In genomic region chr17:46144246-46144645, GRCh38 we compare ENCODE assay signal across 13 cellular contexts. TPM values are rescaled to one million over a fixed set of nuclear protein-coding genes. Genes with fewer than 3 reads are reported as not detected.
A peak's percentile ranks its signal among the peaks of the same experiment; 100 is the strongest.
DNase-seq lines count a peak whose midpoint lies in the region; ATAC-seq and TF ChIP-seq lines count a peak whose summit lies in the region.
"Had no signal": no experiment of that assay in that cellular context is flagged by ENCODE, and none has a peak within 500 bp of the region (broad histone marks: within the 10 kb centered on the region; RNA-seq: fewer than 3 reads in every experiment).

No MANE protein-coding gene starts in this region.

- H3K4me2 ChIP-seq in SU-DHL-6 (ENCODE audit: low read depth, low read length, poor library complexity, severe bottlenecking), result peak overlapping the region; percentile 52

- no peak overlapping the region for H2AFZ ChIP-seq in SU-DHL-6 (ENCODE audit: low read depth, low read length, severe bottlenecking)

- peak overlapping the region; percentile 1; the same call in 1 of the 2 replicates for H3K9ac ChIP-seq in SU-DHL-6 (ENCODE audit: low read length)
- peak overlapping the region; percentile 21 for H3K9ac ChIP-seq in iPS-18a (ENCODE audit: low read length)

- H3K36me3 ChIP-seq in A673 (ENCODE audit: insufficient read depth, low read length, poor library complexity, severe bottlenecking) (no peaks in the 10 kb centered on the region), SU-DHL-6 (ENCODE audit: low read length) (no peaks in the 10 kb centered on the region), iPS-18a (ENCODE audit: control insufficient read depth, low read depth, low read length) (no peaks in the 10 kb centered on the region), body of pancreas (replicated peaks in 1 of 2; ENCODE audit: insufficient read depth in 1 of 2, low read depth in 2 of 2) (no peaks in the 10 kb centered on the region)

- no peak for ATAC-seq in GM18505 (IDR thresholded peaks at IDR 0.05; ENCODE audit: unreplicated experiment)
- no peak for ATAC-seq in body of pancreas

- peaks cover 20% of the 10 kb centered on the region for H3K4me1 ChIP-seq in A673 (ENCODE audit: insufficient read depth, low read length, poor library complexity, severe bottlenecking)
- peaks cover 43% of the 10 kb centered on the region for H3K4me1 ChIP-seq in iPS-18a (ENCODE audit: control insufficient read depth, low read depth, low read length)
- peaks cover 77% of the 10 kb centered on the region for H3K4me1 ChIP-seq in body of pancreas

- no peaks in the 10 kb centered on the region for H3K9me2 ChIP-seq in SU-DHL-6 (replicated peaks; ENCODE audit: insufficient read depth, low read length)

- CTCF ChIA-PET in A673 (lab: Charles Lee), result no interaction called here

- TF ChIP-seq POLR2A in GM18505 (IDR thresholded peaks at IDR 0.05; ENCODE audit: borderline replicate concordance, extremely low read depth, insufficient read depth, insufficient read length) (no peak), body of pancreas (IDR thresholded peaks at IDR 0.05) (no peak)

- peak overlapping the region; percentile 13 for H3K27ac ChIP-seq in A673 (ENCODE audit: low read depth, low read length, poor library complexity, severe bottlenecking)
- peak overlapping the region; percentile 38 for H3K27ac ChIP-seq in SU-DHL-6 (ENCODE audit: low read depth, low read length)
- H3K27ac ChIP-seq in iPS-18a (ENCODE audit: low read length), result no peak overlapping the region
- H3K27ac ChIP-seq in body of pancreas, result no peak overlapping the region

- 21 to 22% methylated on average over 4 of the region's 4 CpGs for WGBS in body of pancreas, 2 donors

- intact Hi-C loops in A673 (cut with micrococcal nuclease; ENCODE audit: unreplicated experiment), result no loop called here
- intact Hi-C loops in body of pancreas (cut with DNase I), result no loop called here

- no TSS peak for BruUV-seq in A673 (replicated peaks; lab: Mats Ljungman, UMichigan)

- H3K27me3 ChIP-seq in A673 (replicated peaks; ENCODE audit: insufficient read depth, low read depth, low read length, poor library complexity), result no peaks in the 10 kb centered on the region
- no peaks in the 10 kb centered on the region for H3K27me3 ChIP-seq in SU-DHL-6 (ENCODE audit: low read length)
- no peaks in the 10 kb centered on the region for H3K27me3 ChIP-seq in iPS-18a (ENCODE audit: control insufficient read depth, insufficient read depth, low read length)
- H3K27me3 ChIP-seq in body of pancreas, result no peaks in the 10 kb centered on the region

- DNase-seq in A673 (ENCODE audit: low spot score), result no peak
- DNase-seq in GM12864 (ENCODE audit: low read depth), result no peak
- DNase-seq in ecto neural progenitor cell (ENCODE audit: low spot score), result no peak
- DNase-seq in NCI-H1436 treated with DMSO at 0.1 percent for 48 hours (lab: John Stamatoyannopoulos, UW), result no peak
- no peak for DNase-seq in body of pancreas
- DNase-seq: DND-41, NCI-H1092, NCI-H226, OCI-M1, posterior cingulate gyrus had no signal

- POLR2A ChIA-PET in A673 (lab: Charles Lee; ENCODE audit: low non-redundant PET), result no interaction called here

- peaks cover 47% of the 10 kb centered on the region for H3F3A ChIP-seq in SU-DHL-6 (ENCODE audit: insufficient read depth)

- peaks cover 95% of the 10 kb centered on the region for H3K79me2 ChIP-seq in SU-DHL-6 (ENCODE audit: insufficient read depth, low read length)

- TF ChIP-seq CTCF in A673 (conservative IDR thresholded peaks at IDR 0.05; ENCODE audit: low read depth, low read length) (no peak), GM12864 (IDR thresholded peaks at IDR 0.05; ENCODE audit: low read depth, low read length, missing control alignments) (no peak), SU-DHL-6 (IDR thresholded peaks at IDR 0.05; ENCODE audit: insufficient read depth, low read length, poor library complexity, severe bottlenecking) (no peak), body of pancreas (IDR thresholded peaks at IDR 0.05) (no peak)

- H3K9me3 ChIP-seq in A673 (ENCODE audit: low read depth, low read length, poor library complexity, severe bottlenecking) (peaks cover 3% of the 10 kb centered on the region), SU-DHL-6 (ENCODE audit: insufficient read depth, low read length) (no peaks in the 10 kb centered on the region), iPS-18a (ENCODE audit: control insufficient read depth, low read depth, low read length) (no peaks in the 10 kb centered on the region), body of pancreas (no peaks in the 10 kb centered on the region)

- H3K4me3 ChIP-seq in A673 (ENCODE audit: low read depth, low read length, poor library complexity, severe bottlenecking), result no peak overlapping the region
- H3K4me3 ChIP-seq in GM12864 (ENCODE audit: low read depth, low read length), result peak overlapping the region; percentile 21; the same call in 1 of the 2 replicates
- no peak overlapping the region for H3K4me3 ChIP-seq in SU-DHL-6 (ENCODE audit: insufficient read depth, low read length, poor library complexity, severe bottlenecking)
- H3K4me3 ChIP-seq in iPS-18a (ENCODE audit: low read length), result no peak overlapping the region
- H3K4me3 ChIP-seq in body of pancreas, result no peak overlapping the region

- peaks cover 42% of the 10 kb centered on the region for H4K20me1 ChIP-seq in SU-DHL-6 (ENCODE audit: low read depth, low read length)

RNA-seq across cellular contexts. Expression of gene KANSL1, which starts 49.0 kb away (rescaled TPM):
- total RNA-seq in A673 (2021) (64.9 and 77.6 TPM in 2 replicates), body of pancreas (100 to 1,000 TPM in 1 of 2 donors, 10 to 100 TPM in 1; 68.2 to 190 TPM)

Comparison
In these comparisons a context has a peak if more than half of its experiments do, and no peak if none do; other contexts are left out.
1. H3K27ac ChIP-seq: peak in A673 (single experiment) and SU-DHL-6 (single experiment); none in iPS-18a (single experiment) and body of pancreas (0 of 4).